6 cellular contexts compared by ENCODE assay signal in the genomic region with DNA sequence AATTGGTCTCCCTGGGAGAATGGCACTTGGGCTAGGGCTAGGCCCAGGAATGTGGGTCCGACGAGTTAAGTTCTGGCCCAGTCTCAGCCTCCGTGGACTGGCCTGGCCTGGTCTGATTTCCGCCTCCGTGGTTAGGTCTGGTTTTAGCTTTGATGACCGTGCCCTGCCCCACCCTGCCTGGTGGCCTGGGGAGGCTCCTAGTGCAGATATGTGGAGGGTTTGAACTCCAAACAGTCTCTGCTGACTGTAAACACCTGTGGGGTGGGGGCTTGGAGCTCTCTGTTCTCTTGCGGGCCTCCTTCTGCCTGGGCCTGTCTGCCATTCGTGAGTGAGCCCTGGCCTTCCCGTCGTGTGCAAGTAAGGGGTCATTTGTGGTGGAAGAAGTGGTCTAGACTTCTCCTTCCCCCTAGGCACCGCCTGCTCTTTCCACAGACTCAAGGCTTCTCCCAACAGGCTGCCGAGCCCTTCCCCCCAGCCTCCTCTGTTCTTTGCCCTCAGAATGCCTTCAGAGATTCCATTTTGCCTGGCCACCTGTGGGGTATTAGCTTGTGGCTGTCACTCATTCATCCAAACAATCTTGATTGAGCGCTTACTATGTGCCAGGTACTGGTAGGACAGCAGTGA. TPM values are rescaled to one million over a fixed set of nuclear protein-coding genes. Genes with fewer than 3 reads are reported as not detected.
DNase-seq lines count a peak whose midpoint lies in the region; ATAC-seq, FAIRE-seq and TF ChIP-seq lines count a peak whose summit lies in the region.

No MANE protein-coding gene starts in this region.

- no peaks in the 10 kb centered on the region for H3K36me3 ChIP-seq in H7 (replicated peaks; ENCODE audit: control insufficient read depth, insufficient read depth, low read length)

- no peaks in the 10 kb centered on the region for H3K36me3 Mint-ChIP-seq in natural killer cell

- peaks cover 1% of the 10 kb centered on the region; the same call in 1 of the 2 replicates for H3K27me3 ChIP-seq in H7 (ENCODE audit: control insufficient read depth, insufficient read depth, low read length)

- no peaks in the 10 kb centered on the region for H3K9me3 Mint-ChIP-seq in natural killer cell

- peak overlapping the region; percentile 89 to 91 for H3K27ac Mint-ChIP-seq in natural killer cell

- TF ChIP-seq CTCF in astrocyte of the spinal cord (IDR thresholded peaks at IDR 0.05; ENCODE audit: low read depth, low read length) (no peak), natural killer cell (IDR thresholded peaks at IDR 0.05) (no peak)

- ATAC-seq in natural killer cell = no peak
- ATAC-seq in sciatic nerve = no peak

- no peak for DNase-seq in H7
- DNase-seq in astrocyte of the spinal cord (ENCODE audit: low read depth, low spot score) = no peak
- DNase-seq in natural killer cell = no peak
- DNase-seq in NCI-H2227 treated with DMSO at 0.1 percent for 48 hours (lab: John Stamatoyannopoulos, UW) = no peak
- DNase-seq in sciatic nerve (ENCODE audit: low spot score) = no peak
- DNase-seq in H54 (ENCODE audit: insufficient read length, low spot score) = no peak

- H3K27me3 Mint-ChIP-seq in natural killer cell (ENCODE audit: low read depth in 2 of 2) = peaks cover 0 to 4% of the 10 kb centered on the region in 2 donors

- H3K4me3 Mint-ChIP-seq in natural killer cell = peak overlapping the region; percentile 86

- H3K4me3 ChIP-seq in H7 (ENCODE audit: insufficient read depth, low read depth, low read length) (peak overlapping the region; percentile 75), astrocyte of the spinal cord (ENCODE audit: low read depth, low read length) (peak overlapping the region; percentile 90)

- H3K4me1 Mint-ChIP-seq in natural killer cell = peaks cover 58 to 79% of the 10 kb centered on the region in 2 donors

- intact Hi-C loops in natural killer cell (cut with micrococcal nuclease) = no loop called here
- intact Hi-C loops in sciatic nerve (cut with DNase I) = no loop called here

- FAIRE-seq in H54 (lab: Jason Lieb, UNC) = no peak

- in situ Hi-C loops in astrocyte of the spinal cord (cut with HindIII; ENCODE audit: low sequenced_read_pairs) = no loop called here

- TF ChIP-seq POLR2A in H54 (IDR thresholded peaks at IDR 0.05; ENCODE audit: low read depth, low read length) = no peak

RNA-seq across cellular contexts. Expression of gene ATP6V0C, which starts 1.5 kb away (rescaled TPM):
- 40.5 and 56.4 TPM in 2 replicates for total RNA-seq in H7 (2014; rRNA removed; shearing (Covaris generic))
- total RNA-seq in natural killer cell = 100 to 1,000 TPM; 183 to 242 (median 217) TPM
- total RNA-seq in sciatic nerve = 134 TPM

RNA-seq across cellular contexts. Expression of gene AMDHD2, which starts 4.9 kb away (rescaled TPM):
- total RNA-seq in H7 (2014; rRNA removed; shearing (Covaris generic)) = 50.5 and 62.3 TPM in 2 replicates
- total RNA-seq in natural killer cell (100 to 1,000 TPM; 129 to 162 (median 144) TPM), sciatic nerve (38.5 TPM)

RNA-seq across cellular contexts. Expression of gene CEMP1, which starts 15.9 kb away (rescaled TPM):
- not detected in 2 replicates for total RNA-seq in H7 (2014; rRNA removed; shearing (Covaris generic))
- total RNA-seq in natural killer cell = under 1 TPM; 0.28 to 0.56 (median 0.45) TPM
- total RNA-seq in sciatic nerve = not detected

RNA-seq across cellular contexts. Expression of gene PDPK1, which starts 22.5 kb away (rescaled TPM):
- total RNA-seq in H7 (2014; rRNA removed; shearing (Covaris generic)) = 11.4 and 21.7 TPM in 2 replicates
- total RNA-seq in natural killer cell (10 to 100 TPM; 63.1 to 80.7 (median 73.5) TPM), sciatic nerve (46.3 TPM)

RNA-seq across cellular contexts. Expression of gene TBC1D24, which starts 40.4 kb away (rescaled TPM):
- total RNA-seq in H7 (2014; rRNA removed; shearing (Covaris generic)) = 12.3 and 13.5 TPM in 2 replicates
- 10 to 100 TPM in 2 of 3 donors, 1 to 10 TPM in 1; 7.2 to 13.0 (median 10.9) TPM for total RNA-seq in natural killer cell
- 15.4 TPM for total RNA-seq in sciatic nerve
